Comparison of ENCODE assay signal across 1 cellular context in the genomic region with DNA sequence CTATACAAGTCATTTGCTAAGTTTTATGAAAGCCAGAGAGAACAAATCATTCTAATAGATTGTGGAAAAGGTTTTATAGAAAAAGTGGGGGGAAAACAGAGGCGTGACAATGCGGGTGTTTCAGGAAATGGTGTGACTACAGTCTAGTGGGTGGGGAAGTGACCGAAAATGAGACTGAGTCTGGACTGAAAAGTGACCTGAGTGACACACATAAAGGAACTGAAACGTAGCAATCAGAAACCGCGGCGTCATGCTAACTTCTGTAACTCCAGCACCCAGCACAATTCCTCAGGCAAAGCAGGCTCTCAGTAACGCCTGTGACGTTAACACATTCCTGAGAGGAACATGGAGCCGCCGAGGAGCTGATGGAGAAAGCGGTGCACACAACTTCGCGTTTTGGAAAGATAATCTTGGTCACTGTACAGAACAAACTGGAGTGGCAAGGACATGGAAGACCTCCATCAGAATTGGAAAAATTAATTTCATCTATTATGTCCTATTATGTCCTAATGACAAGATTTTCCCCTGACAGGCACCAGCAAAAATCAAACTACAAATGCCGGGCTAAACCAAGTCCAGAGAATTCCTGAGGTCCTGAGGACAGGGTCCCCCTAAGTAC.
TF ChIP-seq lines count a peak whose summit lies in the region.

No MANE protein-coding gene starts in this region.

TF ChIP-seq in GM12878, 131 proteins besides CTCF, POLR2A, EP300 and RAD21 (continued from another document):
- TF ChIP-seq, protein P1, sequence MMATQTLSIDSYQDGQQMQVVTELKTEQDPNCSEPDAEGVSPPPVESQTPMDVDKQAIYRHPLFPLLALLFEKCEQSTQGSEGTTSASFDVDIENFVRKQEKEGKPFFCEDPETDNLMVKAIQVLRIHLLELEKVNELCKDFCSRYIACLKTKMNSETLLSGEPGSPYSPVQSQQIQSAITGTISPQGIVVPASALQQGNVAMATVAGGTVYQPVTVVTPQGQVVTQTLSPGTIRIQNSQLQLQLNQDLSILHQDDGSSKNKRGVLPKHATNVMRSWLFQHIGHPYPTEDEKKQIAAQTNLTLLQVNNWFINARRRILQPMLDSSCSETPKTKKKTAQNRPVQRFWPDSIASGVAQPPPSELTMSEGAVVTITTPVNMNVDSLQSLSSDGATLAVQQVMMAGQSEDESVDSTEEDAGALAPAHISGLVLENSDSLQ (IDR thresholded peaks at IDR 0.05) = peak; percentile 93
- TF ChIP-seq TBL1XR1 (IDR thresholded peaks at IDR 0.05; ENCODE audit: low read depth, low read length) (peak; percentile 95), TAF1 (IDR thresholded peaks at IDR 0.05; ENCODE audit: borderline replicate concordance, low read depth, low read length) (no peak), JUND (IDR thresholded peaks at IDR 0.05; ENCODE audit: low read depth, low read length) (peak; percentile 76; the same call in 1 of the 2 replicates), RB1 (IDR thresholded peaks at IDR 0.05; ENCODE audit: borderline replicate concordance) (0 out of 2 replicates have a peak, but pooled peaks have one; percentile 28), GATAD2B (conservative IDR thresholded peaks at IDR 0.05; ENCODE audit: low read depth) (peak; percentile 86), PAX5 (IDR thresholded peaks at IDR 0.05; ENCODE audit: borderline replicate concordance, low read depth, low read length) (peak; percentile 96), SP1 (IDR thresholded peaks at IDR 0.05; ENCODE audit: low read depth, low read length) (peak; percentile 85), STAT1 (conservative IDR thresholded peaks at IDR 0.05) (no peak), ESRRA (IDR thresholded peaks at IDR 0.05; ENCODE audit: low read length) (no peak), RCOR1 (conservative IDR thresholded peaks at IDR 0.05; ENCODE audit: low read depth, low read length) (no peak), LARP7 (IDR thresholded peaks at IDR 0.05) (no peak), IRF4 (IDR thresholded peaks at IDR 0.05; ENCODE audit: low read depth, low read length) (peak; percentile 99), CREM (IDR thresholded peaks at IDR 0.05; ENCODE audit: low read depth) (peak; percentile 97), MTA3 (IDR thresholded peaks at IDR 0.05; ENCODE audit: borderline replicate concordance, low read length) (peak; percentile 79; the same call in 1 of the 2 replicates), ZNF622 (IDR thresholded peaks at IDR 0.05) (no peak), ZSCAN29 (IDR thresholded peaks at IDR 0.05) (no peak)
- TF ChIP-seq, protein P2, sequence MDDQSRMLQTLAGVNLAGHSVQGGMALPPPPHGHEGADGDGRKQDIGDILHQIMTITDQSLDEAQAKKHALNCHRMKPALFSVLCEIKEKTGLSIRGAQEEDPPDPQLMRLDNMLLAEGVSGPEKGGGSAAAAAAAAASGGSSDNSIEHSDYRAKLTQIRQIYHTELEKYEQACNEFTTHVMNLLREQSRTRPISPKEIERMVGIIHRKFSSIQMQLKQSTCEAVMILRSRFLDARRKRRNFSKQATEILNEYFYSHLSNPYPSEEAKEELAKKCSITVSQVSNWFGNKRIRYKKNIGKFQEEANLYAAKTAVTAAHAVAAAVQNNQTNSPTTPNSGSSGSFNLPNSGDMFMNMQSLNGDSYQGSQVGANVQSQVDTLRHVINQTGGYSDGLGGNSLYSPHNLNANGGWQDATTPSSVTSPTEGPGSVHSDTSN (IDR thresholded peaks at IDR 0.05; ENCODE audit: insufficient replicate concordance, low read depth, low read length) = peak; percentile 76
- TF ChIP-seq, protein P3, sequence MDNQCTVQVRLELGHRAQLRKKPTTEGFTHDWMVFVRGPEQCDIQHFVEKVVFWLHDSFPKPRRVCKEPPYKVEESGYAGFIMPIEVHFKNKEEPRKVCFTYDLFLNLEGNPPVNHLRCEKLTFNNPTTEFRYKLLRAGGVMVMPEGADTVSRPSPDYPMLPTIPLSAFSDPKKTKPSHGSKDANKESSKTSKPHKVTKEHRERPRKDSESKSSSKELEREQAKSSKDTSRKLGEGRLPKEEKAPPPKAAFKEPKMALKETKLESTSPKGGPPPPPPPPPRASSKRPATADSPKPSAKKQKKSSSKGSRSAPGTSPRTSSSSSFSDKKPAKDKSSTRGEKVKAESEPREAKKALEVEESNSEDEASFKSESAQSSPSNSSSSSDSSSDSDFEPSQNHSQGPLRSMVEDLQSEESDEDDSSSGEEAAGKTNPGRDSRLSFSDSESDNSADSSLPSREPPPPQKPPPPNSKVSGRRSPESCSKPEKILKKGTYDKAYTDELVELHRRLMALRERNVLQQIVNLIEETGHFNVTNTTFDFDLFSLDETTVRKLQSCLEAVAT (IDR thresholded peaks at IDR 0.05) = peak; percentile 71
